ENCODE assay signal across 8 cellular contexts in the genomic region with DNA sequence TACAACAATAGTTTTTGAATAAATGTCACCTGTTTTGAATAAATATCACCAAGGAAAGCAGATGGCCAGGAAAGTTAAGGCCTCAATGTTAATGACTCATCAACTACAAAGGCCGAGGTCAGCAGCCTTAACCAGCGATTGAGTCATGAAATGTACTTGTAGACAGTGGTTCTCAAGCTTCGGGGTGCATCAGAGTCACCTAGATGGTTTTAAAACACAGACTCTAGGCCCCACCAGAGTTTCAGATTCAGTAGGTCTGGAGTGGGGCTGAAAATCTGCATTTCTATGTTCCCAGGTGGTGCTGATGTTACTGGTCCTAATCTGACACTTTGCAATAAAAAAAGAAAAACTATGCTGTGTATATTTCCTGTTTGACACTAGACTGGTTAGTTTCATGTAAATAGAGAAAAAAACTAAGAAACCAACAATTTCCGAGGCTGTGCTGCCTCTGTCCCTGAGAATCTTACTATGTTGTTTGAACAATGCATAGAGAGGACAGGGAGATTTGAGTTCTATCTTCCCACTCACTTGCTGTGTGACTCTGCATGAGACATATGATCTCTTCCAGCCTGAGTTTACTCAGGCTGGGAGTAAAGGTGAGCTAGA. TPM values are rescaled to one million over a fixed set of nuclear protein-coding genes. Genes with fewer than 3 reads are reported as not detected.
DNase-seq lines count a peak whose midpoint lies in the region; ATAC-seq and TF ChIP-seq lines count a peak whose summit lies in the region.

No MANE protein-coding gene starts in this region.

- H3K4me1 ChIP-seq in gastrocnemius medialis: no peaks in the 10 kb centered on the region

- H3K36me3 ChIP-seq in gastrocnemius medialis: no peaks in the 10 kb centered on the region

- no peak for TF ChIP-seq CTCF in gastrocnemius medialis (IDR thresholded peaks at IDR 0.05 in 4 of 5, conservative IDR thresholded peaks at IDR 0.05 in 1 of 5)

- DNase-seq in OCI-M1 (lab: John Stamatoyannopoulos, UW) (peak; percentile 92), lung microvascular endothelial cell (ENCODE audit: low read depth in 2 of 2) (peak; percentile 47 to 96), NCI-H146 treated with DMSO at 0.1 percent for 48 hours (lab: John Stamatoyannopoulos, UW; ENCODE audit: unreplicated experiment) (no peak), SHP77 treated with DMSO at 0.1 percent for 48 hours (lab: John Stamatoyannopoulos, UW) (no peak), gastrocnemius medialis (no peak)
- DNase-seq in activated naive CD4-positive, alpha-beta T cell treated with anti-CD3 and anti-CD28 coated beads, Interleukin-2, amount 50 U/mL, for 16 hours: peak; percentile 32

- no peak for TF ChIP-seq POLR2A in gastrocnemius medialis (IDR thresholded peaks at IDR 0.05)

- H3K4me3 ChIP-seq in gastrocnemius medialis: no peak overlapping the region

- in situ Hi-C loops in gastrocnemius medialis (cut with MboI; ENCODE audit: low sequenced_read_pairs in 4 of 4): no loop called here

- peak; percentile 81 for ATAC-seq in GM18511 (IDR thresholded peaks at IDR 0.05; ENCODE audit: unreplicated experiment)
- ATAC-seq in HG02840 (IDR thresholded peaks at IDR 0.05; ENCODE audit: low FRiP score, unreplicated experiment): peak; percentile 87
- ATAC-seq in gastrocnemius medialis: no peak

- no peaks in the 10 kb centered on the region for H3K9me3 ChIP-seq in gastrocnemius medialis

- H3K27ac ChIP-seq in gastrocnemius medialis: no peak overlapping the region

- intact Hi-C loops in gastrocnemius medialis (cut with DNase I; ENCODE audit: low total_unique reads): no loop called here

- H3K27me3 ChIP-seq in gastrocnemius medialis: no peaks in the 10 kb centered on the region

RNA-seq across cellular contexts. Expression of gene RAB27A, which starts 9.8 kb away (rescaled TPM):
- total RNA-seq in lung microvascular endothelial cell (6.1 and 9.5 TPM in 2 replicates), gastrocnemius medialis (1 to 10 TPM; 1.1 to 3.2 (median 1.8) TPM)

RNA-seq across cellular contexts. Expression of gene PIGBOS1, which starts 39.1 kb away (rescaled TPM):
- 4.1 and 7.7 TPM in 2 replicates for total RNA-seq in lung microvascular endothelial cell
- 10 to 100 TPM in 2 of 4 donors, 1 to 10 TPM in 2; 5.7 to 11.8 (median 9.7) TPM for total RNA-seq in gastrocnemius medialis

RNA-seq across cellular contexts. Expression of gene PIGB, which starts 39.2 kb away (rescaled TPM):
- total RNA-seq in lung microvascular endothelial cell (6.5 and 7.6 TPM in 2 replicates), gastrocnemius medialis (10 to 100 TPM in 2 of 4 donors, 1 to 10 TPM in 2; 1.2 to 22.9 (median 5.7) TPM)

Comparison
In these comparisons a context has a peak if more than half of its experiments do, and no peak if none do; other contexts are left out.
1. ATAC-seq: peak in GM18511 (single experiment) and HG02840 (single experiment); none in gastrocnemius medialis (0 of 2).
2. DNase-seq: peak in OCI-M1 (single experiment), activated naive CD4-positive, alpha-beta T cell treated with anti-CD3 and anti-CD28 coated beads, Interleukin-2, amount 50 U/mL, for 16 hours (single experiment) and lung microvascular endothelial cell (2 of 2); none in NCI-H146 treated with DMSO at 0.1 percent for 48 hours (single experiment), SHP77 treated with DMSO at 0.1 percent for 48 hours (single experiment) and gastrocnemius medialis (0 of 2).